8 cellular contexts compared by ENCODE assay signal in the genomic region with DNA sequence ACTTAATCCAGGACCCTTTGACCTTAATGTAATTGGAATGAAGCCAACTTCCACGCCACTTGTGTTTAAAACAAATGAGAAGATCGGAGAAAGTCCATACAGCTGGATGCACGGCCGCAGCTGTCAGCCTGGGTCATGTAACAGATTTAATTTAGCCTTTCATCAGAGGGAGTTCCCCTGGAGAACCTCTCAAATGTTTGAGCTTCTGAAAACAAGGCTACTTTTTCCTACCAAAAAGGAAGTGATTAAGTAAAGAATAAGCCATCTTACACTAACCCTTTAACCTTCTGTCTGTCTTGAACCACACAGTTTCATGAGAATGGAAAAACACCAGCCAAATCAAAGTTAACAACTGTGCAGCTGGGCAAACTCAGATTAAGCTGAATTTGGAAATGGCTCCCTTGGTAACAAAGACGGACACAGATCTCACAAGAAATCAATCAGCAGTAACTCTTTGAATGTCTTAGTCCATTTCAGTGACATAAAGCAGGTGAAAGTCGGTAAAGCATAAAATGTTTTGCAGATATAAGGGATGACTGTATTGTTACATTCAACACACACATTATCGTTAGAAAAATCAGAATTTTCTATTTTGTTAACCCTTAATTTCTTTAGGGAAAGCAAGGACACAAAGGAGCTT.
DNase-seq lines count a peak whose midpoint lies in the region; ATAC-seq and TF ChIP-seq lines count a peak whose summit lies in the region.

No MANE protein-coding gene starts in this region.

- no peaks in the 10 kb centered on the region for H3K27me3 ChIP-seq in BLaER1
- no peaks in the 10 kb centered on the region for H3K27me3 ChIP-seq in brain microvascular endothelial cell (replicated peaks)

- H3K9ac ChIP-seq in BLaER1: peak overlapping the region; percentile 6; the same call in 1 of the 2 replicates

- intact Hi-C loops in sciatic nerve (cut with DNase I): no loop called here

- TF ChIP-seq CTCF in brain microvascular endothelial cell (IDR thresholded peaks at IDR 0.05; ENCODE audit: low read depth, low read length, missing control alignments): no peak

- peak overlapping the region; percentile 27; the same call in 1 of the 2 replicates for H3K4me3 ChIP-seq in BLaER1
- H3K4me3 ChIP-seq in brain microvascular endothelial cell (ENCODE audit: low read depth, low read length): no peak overlapping the region

- H3K4me1 ChIP-seq in BLaER1: peaks cover 80% of the 10 kb centered on the region

- no peaks in the 10 kb centered on the region for H3K9me3 ChIP-seq in BLaER1

- peak overlapping the region; percentile 91 for H3K4me2 ChIP-seq in BLaER1

- H4K20me1 ChIP-seq in BLaER1: peaks cover 60% of the 10 kb centered on the region

- in situ Hi-C loops in brain microvascular endothelial cell (cut with HindIII; ENCODE audit: low pct_ligation_motif_present, low sequenced_read_pairs): no loop called here

- H3K27ac ChIP-seq in BLaER1: peak overlapping the region; percentile 86
- peak overlapping the region; percentile 85 for H3K27ac ChIP-seq in brain microvascular endothelial cell

- H3K36me3 ChIP-seq in BLaER1 (peaks cover 28% of the 10 kb centered on the region; the same call in 1 of the 2 replicates), brain microvascular endothelial cell (replicated peaks) (no peaks in the 10 kb centered on the region)

- ATAC-seq in GM19463 (IDR thresholded peaks at IDR 0.05; ENCODE audit: unreplicated experiment): peak; percentile 57
- peak; percentile 63 for ATAC-seq in sciatic nerve

- peak; percentile 89 for DNase-seq in HT1080 (ENCODE audit: low read depth)
- DNase-seq in brain microvascular endothelial cell: peak; percentile 89
- DNase-seq in sciatic nerve (ENCODE audit: low spot score): no peak
- no peak for DNase-seq in AG08396 (ENCODE audit: low spot score)
- no peak for DNase-seq in dedifferentiated amniotic fluid mesenchymal stem cell (ENCODE audit: extremely low spot score)
- no peak for DNase-seq in mucosa of gallbladder (ENCODE audit: low spot score)

Comparison
In these comparisons a context has a peak if more than half of its experiments do, and no peak if none do; other contexts are left out.
1. DNase-seq: peak in HT1080 (single experiment) and brain microvascular endothelial cell (single experiment); none in sciatic nerve (single experiment), AG08396 (single experiment), dedifferentiated amniotic fluid mesenchymal stem cell (single experiment) and mucosa of gallbladder (single experiment).